8 cellular contexts compared by ENCODE assay signal in the genomic region with DNA sequence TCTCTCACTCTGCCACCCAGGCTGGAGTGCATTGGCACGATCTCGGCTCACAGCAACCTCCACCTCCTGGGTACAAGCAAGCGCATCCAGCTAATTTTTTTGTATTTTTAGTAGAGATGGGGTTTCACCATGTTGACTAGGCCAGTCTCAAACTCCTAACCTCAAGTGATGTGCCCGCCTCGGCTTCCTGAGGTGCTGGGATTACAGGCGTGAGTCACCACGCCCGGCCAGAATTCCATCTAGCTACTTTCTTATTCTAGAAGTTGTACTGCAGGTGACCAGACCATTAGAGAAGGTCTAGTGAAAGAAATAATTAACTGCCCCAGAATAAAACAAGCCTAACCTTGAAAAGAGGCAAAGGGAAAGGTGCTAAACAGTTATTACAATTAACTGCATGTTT. TPM values are rescaled to one million over a fixed set of nuclear protein-coding genes. Genes with fewer than 3 reads are reported as not detected.
DNase-seq lines count a peak whose midpoint lies in the region; ATAC-seq and TF ChIP-seq lines count a peak whose summit lies in the region.

No MANE protein-coding gene starts in this region.

- H3K27me3 ChIP-seq in fibroblast of lung (ENCODE audit: control insufficient read depth, insufficient read depth, low read length): no peaks in the 10 kb centered on the region
- H3K27me3 ChIP-seq in sigmoid colon: no peaks in the 10 kb centered on the region

- H3K36me3 ChIP-seq in fibroblast of lung (ENCODE audit: control insufficient read depth, insufficient read depth, low read length) (no peaks in the 10 kb centered on the region), sigmoid colon (no peaks in the 10 kb centered on the region)

- H3K4me3 ChIP-seq in fibroblast of lung (replicated peaks in 1 of 4; ENCODE audit: control extremely low read depth in 1 of 4, insufficient read depth in 1 of 4, low read depth in 3 of 4, low read length in 4 of 4): peak overlapping the region in 1 of 4 experiments; percentile 17
- no peak overlapping the region for H3K4me3 ChIP-seq in sigmoid colon

- WGBS in sigmoid colon, 2 donors: 13 to 26% methylated on average over 8 of the region's 8 CpGs

- H3K79me2 ChIP-seq in fibroblast of lung (ENCODE audit: control insufficient read depth, insufficient read depth, low read length): peaks cover 2% of the 10 kb centered on the region

- no peaks in the 10 kb centered on the region for H4K20me1 ChIP-seq in fibroblast of lung (ENCODE audit: control insufficient read depth, extremely low read depth, insufficient read depth, low read length)

- no peak for ATAC-seq in stimulated activated naive B cell treated with anti-CD40 and anti-IgM and Interleukin-4, amounts not matched to agents 10 μg/mL and 1 μg/mL and 100 μg/mL, for 72 hours (replicated peaks)
- no peak for ATAC-seq in esophagus mucosa

- peaks cover 6 to 11% of the 10 kb centered on the region in 2 donors for H3K36me3 Mint-ChIP-seq in stimulated activated naive B cell treated with anti-CD40 and anti-IgM and Interleukin-4, amounts not matched to agents 10 μg/mL and 1 μg/mL and 100 μg/mL, for 72 hours

- intact Hi-C loops in sigmoid colon (cut with DNase I): loop anchor here (10.0 kb wide), 1 partner anchor 152 kb away; no protein-coding TSS in a partner anchor

- H3K4me1 ChIP-seq in fibroblast of lung (ENCODE audit: control insufficient read depth, extremely low read depth, insufficient read depth, low read length) (no peaks in the 10 kb centered on the region), sigmoid colon (peaks cover 0 to 19% (median 9%) of the 10 kb centered on the region in 4 donors)

- no peaks in the 10 kb centered on the region for H3K9me3 Mint-ChIP-seq in stimulated activated naive B cell treated with anti-CD40 and anti-IgM and Interleukin-4, amounts not matched to agents 10 μg/mL and 1 μg/mL and 100 μg/mL, for 72 hours

- TF ChIP-seq CTCF in fibroblast of lung (conservative IDR thresholded peaks at IDR 0.05 in 1 of 2, IDR thresholded peaks at IDR 0.05 in 1 of 2; ENCODE audit: low read depth in 1 of 2, low read length in 2 of 2) (no peak), sigmoid colon (IDR thresholded peaks at IDR 0.05) (no peak)

- H3K4me2 ChIP-seq in fibroblast of lung (ENCODE audit: extremely low read depth, insufficient read depth, low read length): peak overlapping the region; percentile 23

- no peak overlapping the region for H3K27ac Mint-ChIP-seq in stimulated activated naive B cell treated with anti-CD40 and anti-IgM and Interleukin-4, amounts not matched to agents 10 μg/mL and 1 μg/mL and 100 μg/mL, for 72 hours

- peak; percentile 27 for DNase-seq in activated CD4-positive, alpha-beta T cell treated with anti-CD3 and anti-CD28 coated beads for 48 hours
- no peak for DNase-seq in activated CD4-positive, alpha-beta T cell treated with anti-CD3 and anti-CD28 coated beads, Interleukin-2, amount 50 U/mL, for 1 hour
- DNase-seq in SW480 (ENCODE audit: low spot score): peak; percentile 6
- DNase-seq in fibroblast of lung (ENCODE audit: low read depth in 2 of 2): no peak
- DNase-seq in stimulated activated naive B cell treated with anti-CD40 and anti-IgM and Interleukin-4, amounts not matched to agents 10 μg/mL and 1 μg/mL and 100 μg/mL, for 72 hours: no peak
- DNase-seq in sigmoid colon: no peak
- DNase-seq in HCEC 1CT: no peak

- H3K4me3 Mint-ChIP-seq in stimulated activated naive B cell treated with anti-CD40 and anti-IgM and Interleukin-4, amounts not matched to agents 10 μg/mL and 1 μg/mL and 100 μg/mL, for 72 hours: peak overlapping the region; percentile 65 to 80

- no peak for TF ChIP-seq POLR2A in sigmoid colon (IDR thresholded peaks at IDR 0.05)

- no peak overlapping the region for H3K9ac ChIP-seq in fibroblast of lung (ENCODE audit: insufficient read depth, low read length)

- H3K27me3 Mint-ChIP-seq in stimulated activated naive B cell treated with anti-CD40 and anti-IgM and Interleukin-4, amounts not matched to agents 10 μg/mL and 1 μg/mL and 100 μg/mL, for 72 hours: no peaks in the 10 kb centered on the region

- no peak overlapping the region for H2AFZ ChIP-seq in fibroblast of lung (ENCODE audit: low read length)

- H3K27ac ChIP-seq in fibroblast of lung (ENCODE audit: insufficient read depth, low read length): no peak overlapping the region
- no peak overlapping the region for H3K27ac ChIP-seq in sigmoid colon

- no peak for TF ChIP-seq EP300 in sigmoid colon (IDR thresholded peaks at IDR 0.05)

- H3K9me3 ChIP-seq in fibroblast of lung (ENCODE audit: control insufficient read depth, insufficient read depth, low read depth, low read length): no peaks in the 10 kb centered on the region
- H3K9me3 ChIP-seq in sigmoid colon: no peaks in the 10 kb centered on the region

- H3K4me1 Mint-ChIP-seq in stimulated activated naive B cell treated with anti-CD40 and anti-IgM and Interleukin-4, amounts not matched to agents 10 μg/mL and 1 μg/mL and 100 μg/mL, for 72 hours: peaks cover 7 to 28% of the 10 kb centered on the region in 2 donors

RNA-seq across cellular contexts. Expression of a gene that starts 2.2 kb away (rescaled TPM):
- total RNA-seq in fibroblast of lung (26.7 and 36.7 TPM in 2 replicates), sigmoid colon (100 to 1,000 TPM in 3 of 4 donors, 10 to 100 TPM in 1; 91.1 to 184 (median 145) TPM), esophagus mucosa (41.1 TPM)
- polyA plus RNA-seq in fibroblast of lung (16.4 and 21.0 TPM in 2 replicates), sigmoid colon (10 to 100 TPM; 16.8 to 24.8 (median 18.0) TPM)
- 13.1 and 13.9 TPM in 2 replicates for polyA plus RNA-seq in fibroblast of lung (2012)
- polyA minus RNA-seq in fibroblast of lung (ENCODE audit: low replicate concordance): 29.0 and 34.0 TPM in 2 replicates

Comparison
In these comparisons a context has a peak if more than half of its experiments do, and no peak if none do; other contexts are left out.
1. DNase-seq: peak in activated CD4-positive, alpha-beta T cell treated with anti-CD3 and anti-CD28 coated beads for 48 hours (single experiment) and SW480 (single experiment); none in activated CD4-positive, alpha-beta T cell treated with anti-CD3 and anti-CD28 coated beads, Interleukin-2, amount 50 U/mL, for 1 hour (single experiment), fibroblast of lung (0 of 2), stimulated activated naive B cell treated with anti-CD40 and anti-IgM and Interleukin-4, amounts not matched to agents 10 μg/mL and 1 μg/mL and 100 μg/mL, for 72 hours (single experiment), sigmoid colon (single experiment) and HCEC 1CT (single experiment).